ENCODE assay signal across 1 cellular context in the genomic region with DNA sequence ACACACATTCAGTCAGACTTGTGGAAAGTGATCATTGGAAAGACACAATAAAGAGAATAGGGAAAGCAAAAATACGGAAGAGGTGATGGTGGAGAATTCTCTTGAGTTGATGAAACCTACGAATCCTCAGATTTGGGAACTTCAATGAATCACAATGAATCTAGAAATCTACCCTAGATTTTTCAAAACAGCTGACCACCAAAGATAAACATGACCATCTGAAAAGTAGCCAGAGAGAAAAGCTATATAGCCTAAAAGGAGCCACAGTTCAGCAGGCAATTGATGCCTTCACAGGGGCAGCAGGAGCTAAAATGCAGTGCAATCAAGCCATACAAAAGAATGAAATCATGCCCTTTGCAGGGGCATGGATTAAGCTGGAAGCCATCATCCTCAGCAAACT.
TF ChIP-seq lines count a peak whose summit lies in the region.

No MANE protein-coding gene starts in this region.

TF ChIP-seq in IMR-90, 13 proteins besides CTCF, POLR2A, EP300 and RAD21:
- no peak for TF ChIP-seq NFE2L2 (IDR thresholded peaks at IDR 0.05; ENCODE audit: low read depth, low read length)
- no peak for TF ChIP-seq RFX5 (IDR thresholded peaks at IDR 0.05; ENCODE audit: low read depth, low read length)
- TF ChIP-seq ELK1 (IDR thresholded peaks at IDR 0.05; ENCODE audit: borderline replicate concordance, low read depth, low read length) = no peak
- TF ChIP-seq, protein P1, sequence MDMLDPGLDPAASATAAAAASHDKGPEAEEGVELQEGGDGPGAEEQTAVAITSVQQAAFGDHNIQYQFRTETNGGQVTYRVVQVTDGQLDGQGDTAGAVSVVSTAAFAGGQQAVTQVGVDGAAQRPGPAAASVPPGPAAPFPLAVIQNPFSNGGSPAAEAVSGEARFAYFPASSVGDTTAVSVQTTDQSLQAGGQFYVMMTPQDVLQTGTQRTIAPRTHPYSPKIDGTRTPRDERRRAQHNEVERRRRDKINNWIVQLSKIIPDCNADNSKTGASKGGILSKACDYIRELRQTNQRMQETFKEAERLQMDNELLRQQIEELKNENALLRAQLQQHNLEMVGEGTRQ (IDR thresholded peaks at IDR 0.05; ENCODE audit: low read depth, low read length) = no peak
- TF ChIP-seq MAZ (IDR thresholded peaks at IDR 0.05; ENCODE audit: borderline replicate concordance, low read depth, low read length) = no peak
- no peak for TF ChIP-seq SMC3 (IDR thresholded peaks at IDR 0.05; ENCODE audit: low read depth, low read length)
- no peak for TF ChIP-seq MXI1 (IDR thresholded peaks at IDR 0.05; ENCODE audit: borderline replicate concordance, low read depth, low read length)
- TF ChIP-seq FOS (IDR thresholded peaks at IDR 0.05; ENCODE audit: low read depth, low read length) = no peak
- TF ChIP-seq CHD1 (IDR thresholded peaks at IDR 0.05; ENCODE audit: low read depth, low read length) = no peak
- TF ChIP-seq CEBPB (IDR thresholded peaks at IDR 0.05; ENCODE audit: low read depth, low read length) = no peak
